Comparison of ENCODE assay signal across 13 cellular contexts in the genomic region with DNA sequence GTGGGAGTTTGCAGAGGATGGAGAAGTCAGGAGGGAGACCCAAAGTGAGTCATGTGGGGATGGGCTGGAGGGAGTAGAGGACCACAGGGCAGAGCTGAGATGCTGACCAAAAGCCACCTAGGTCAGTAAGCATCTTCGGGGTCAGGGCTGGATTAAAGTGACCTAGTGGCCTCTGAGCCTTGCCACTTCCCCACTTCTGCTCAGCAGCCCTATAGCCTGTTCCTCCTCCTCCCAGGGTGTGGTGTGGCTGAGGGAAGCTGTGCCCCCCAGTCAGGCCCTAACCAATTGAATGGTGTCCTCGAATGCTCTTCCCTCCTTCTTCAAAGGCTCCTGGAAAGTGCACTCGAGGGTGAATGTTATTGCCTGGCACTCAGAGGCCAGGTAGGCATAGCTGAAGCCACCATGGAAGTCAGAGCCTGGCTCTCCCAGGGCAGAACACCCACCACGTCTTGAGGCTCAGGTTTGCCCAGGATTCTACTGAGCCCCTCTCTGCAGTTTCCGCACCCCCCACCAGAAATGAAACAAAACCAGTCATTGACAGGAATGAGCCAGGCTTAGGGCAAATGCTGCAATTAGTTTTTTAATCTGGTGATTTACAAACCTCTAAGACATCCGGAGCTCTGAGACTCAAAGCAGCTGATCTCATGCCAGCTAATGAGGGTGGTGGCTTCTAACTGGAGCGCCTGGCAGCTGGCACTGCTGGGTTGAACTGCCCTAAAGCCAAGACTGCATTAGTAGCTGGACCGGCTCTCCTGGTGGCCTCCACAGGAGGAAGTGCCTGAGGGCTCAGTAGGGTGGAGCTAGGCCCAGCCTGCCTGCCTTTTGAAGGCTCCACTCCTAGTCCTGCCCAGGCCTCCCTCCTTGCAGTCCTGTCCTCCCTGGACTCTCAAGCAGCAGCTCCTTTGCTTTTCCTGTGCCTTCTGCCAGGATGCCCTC. TPM values are rescaled to one million over a fixed set of nuclear protein-coding genes. Genes with fewer than 3 reads are reported as not detected.
DNase-seq lines count a peak whose midpoint lies in the region; ATAC-seq lines count a peak whose summit lies in the region.
"Had no signal": no experiment of that assay in that cellular context is flagged by ENCODE, and none has a peak within 500 bp of the region (broad histone marks: within the 10 kb centered on the region; RNA-seq: fewer than 3 reads in every experiment).

No MANE protein-coding gene starts in this region.

- H3K4me1 ChIP-seq in adipocyte (ENCODE audit: control insufficient read depth, insufficient read depth, low read length) (no peaks in the 10 kb centered on the region), urinary bladder (ENCODE audit: insufficient read depth) (no peaks in the 10 kb centered on the region)

- H3K27ac ChIP-seq in urinary bladder (ENCODE audit: low read depth): peak overlapping the region; percentile 19

- H3K36me3 ChIP-seq in adipocyte (ENCODE audit: control insufficient read depth, insufficient read depth, low read length, severe bottlenecking): no peaks in the 10 kb centered on the region
- H3K36me3 ChIP-seq in urinary bladder (ENCODE audit: insufficient read depth): no peaks in the 10 kb centered on the region

- intact Hi-C loops in Right ventricle myocardium superior (cut with DNase I) (no loop called here), cardiac septum (cut with DNase I) (no loop called here)

- no peak overlapping the region for H3K4me3 ChIP-seq in adipocyte (ENCODE audit: low read length)
- H3K4me3 ChIP-seq in urinary bladder (ENCODE audit: low read depth, low read length): no peak overlapping the region

- peaks cover 48% of the 10 kb centered on the region for H3K27me3 ChIP-seq in adipocyte (replicated peaks; ENCODE audit: control insufficient read depth, insufficient read depth, low read length)

- 61% methylated on average over 8 of the region's 8 CpGs for WGBS in urinary bladder

- ATAC-seq in Right ventricle myocardium superior (ENCODE audit: poor library complexity) (peak; percentile 81), GM21825 (IDR thresholded peaks at IDR 0.05; ENCODE audit: unreplicated experiment) (no peak), HG03432 (IDR thresholded peaks at IDR 0.05; ENCODE audit: unreplicated experiment) (no peak)

- DNase-seq in Right ventricle myocardium superior (peak; percentile 71), cardiac septum (ENCODE audit: low spot score) (no peak), adipocyte (ENCODE audit: low read depth) (peak; percentile 30), kidney tubule cell (ENCODE audit: low spot score) (peak; percentile 38), NCI-H748 (lab: John Stamatoyannopoulos, UW; ENCODE audit: unreplicated experiment) (no peak)
- DNase-seq: activated CD4-positive, alpha-beta T cell treated with anti-CD3 and anti-CD28 coated beads, Interleukin-2, amount 10 ng/mL, durations not matched to agents 7 days and 5 days; amniotic stem cell; CD4-positive, CD25-positive, alpha-beta regulatory T cell; NCI-H2171; retina had no signal

- peaks cover 21% of the 10 kb centered on the region for H3K9me3 ChIP-seq in adipocyte (ENCODE audit: control insufficient read depth, low read length)

- no peak overlapping the region for H3K9ac ChIP-seq in adipocyte (ENCODE audit: low read length)

RNA-seq across cellular contexts. Expression of gene VIPR1, which starts 25.9 kb away (rescaled TPM):
- 3.4 TPM for total RNA-seq in Right ventricle myocardium superior
- total RNA-seq in cardiac septum: 0.89 TPM
- total RNA-seq in urinary bladder: 5.2 TPM
- polyA plus RNA-seq in urinary bladder: 6.2 TPM

Comparison
In these comparisons a context has a peak if more than half of its experiments do, and no peak if none do; other contexts are left out.
1. DNase-seq: peak in Right ventricle myocardium superior (single experiment), adipocyte (single experiment) and kidney tubule cell (single experiment); none in cardiac septum (single experiment) and NCI-H748 (single experiment).